In genomic region chr18:65753520-65753919, GRCh38 we compare ENCODE assay signal across 8 cellular contexts. TPM values are rescaled to one million over a fixed set of nuclear protein-coding genes. Genes with fewer than 3 reads are reported as not detected.
A peak's percentile ranks its signal among the peaks of the same experiment; 100 is the strongest.
DNase-seq lines count a peak whose midpoint lies in the region; ATAC-seq and TF ChIP-seq lines count a peak whose summit lies in the region.

No MANE protein-coding gene starts in this region.

- H3K4me3 ChIP-seq in GM12864 (ENCODE audit: low read depth, low read length) (no peak overlapping the region), LNCaP clone FGC (ENCODE audit: low read depth, low read length) (no peak overlapping the region), PC-9 (no peak overlapping the region), iPS DF 6.9 (ENCODE audit: low read length) (no peak overlapping the region), right cardiac atrium (ENCODE audit: low read length) (no peak overlapping the region)

- no peak overlapping the region for H3K4me2 ChIP-seq in PC-9

- H3F3A ChIP-seq in PC-9 (ENCODE audit: insufficient read depth, low read depth) = no peaks in the 10 kb centered on the region

- no peaks in the 10 kb centered on the region; the same call in 1 of the 2 replicates for H3K9me2 ChIP-seq in PC-9 (ENCODE audit: insufficient read depth)

- H3K27me3 ChIP-seq in PC-9 (ENCODE audit: insufficient read depth, low read depth) (no peaks in the 10 kb centered on the region), iPS DF 6.9 (ENCODE audit: control insufficient read depth, insufficient read depth, low read length) (peaks cover 8% of the 10 kb centered on the region; the same call in 1 of the 2 replicates), right cardiac atrium (ENCODE audit: control insufficient read depth, insufficient read depth) (peaks cover 2% of the 10 kb centered on the region)

- TF ChIP-seq CTCF in GM12864 (IDR thresholded peaks at IDR 0.05; ENCODE audit: low read depth, low read length, missing control alignments) (peak; percentile 35), LNCaP clone FGC (IDR thresholded peaks at IDR 0.05; ENCODE audit: control insufficient read depth, extremely low read depth, insufficient read depth) (peak; percentile 71), PC-9 (conservative IDR thresholded peaks at IDR 0.05) (peak; percentile 56; the same call in 1 of the 2 replicates)

- no peaks in the 10 kb centered on the region for H4K20me1 ChIP-seq in PC-9 (ENCODE audit: insufficient read depth)

- H3K4me1 ChIP-seq in PC-9 (replicated peaks; ENCODE audit: insufficient read depth) (no peaks in the 10 kb centered on the region), iPS DF 6.9 (ENCODE audit: control insufficient read depth, insufficient read depth, low read length) (no peaks in the 10 kb centered on the region), right cardiac atrium (ENCODE audit: control insufficient read depth, insufficient read depth, low read length) (no peaks in the 10 kb centered on the region)

- no peak overlapping the region for H3K27ac ChIP-seq in PC-9
- no peak overlapping the region for H3K27ac ChIP-seq in iPS DF 6.9 (ENCODE audit: low read length)
- no peak overlapping the region for H3K27ac ChIP-seq in right cardiac atrium (ENCODE audit: low read length)

- no TSS peak for BruUV-seq in PC-9 (replicated peaks; lab: Mats Ljungman, UMichigan)

- H2AFZ ChIP-seq in PC-9 = no peak overlapping the region

- H3K36me3 ChIP-seq in PC-9 (ENCODE audit: low read depth) (no peaks in the 10 kb centered on the region), iPS DF 6.9 (ENCODE audit: control insufficient read depth, insufficient read depth, low read length) (no peaks in the 10 kb centered on the region)

- no CpG with 5 or more reads among the region's 2 CpGs for WGBS in iPS DF 6.9 (ENCODE audit: insufficient coverage, insufficient read length)
- WGBS in right cardiac atrium = 3% methylated on average over 2 of the region's 2 CpGs

- ATAC-seq in right cardiac atrium = no peak

- H3K9me3 ChIP-seq in PC-9 (ENCODE audit: insufficient read depth, low read depth) = no peaks in the 10 kb centered on the region
- no peaks in the 10 kb centered on the region for H3K9me3 ChIP-seq in iPS DF 6.9 (ENCODE audit: control insufficient read depth, insufficient read depth, low read length)
- no peaks in the 10 kb centered on the region for H3K9me3 ChIP-seq in right cardiac atrium (ENCODE audit: control insufficient read depth, low read length)

- DNase-seq in GM12864 (ENCODE audit: low read depth) (no peak), LNCaP clone FGC (ENCODE audit: low read depth) (peak; percentile 53), PC-9 (no peak), iPS DF 6.9 (ENCODE audit: low read depth, low spot score) (peak; percentile 55), ureter (ENCODE audit: low spot score) (no peak), right cardiac atrium (no peak), DMS153 treated with DMSO at 0.1 percent for 48 hours (lab: John Stamatoyannopoulos, UW; ENCODE audit: unreplicated experiment) (no peak)
- DNase-seq in stimulated activated CD8-positive, alpha-beta memory T cell treated with anti-CD3 and anti-CD28 coated beads, Interleukin-4, amount 100 ng/mL, for 48 hours = no peak

- no peaks in the 10 kb centered on the region for H3K79me2 ChIP-seq in PC-9 (ENCODE audit: low read depth)

- CTCF ChIA-PET in PC-9 (lab: Charles Lee) = no interaction called here

- intact Hi-C loops in PC-9 (cut with micrococcal nuclease; ENCODE audit: unreplicated experiment) = no loop called here
- intact Hi-C loops in right cardiac atrium (cut with DNase I) = no loop called here

- POLR2A ChIA-PET in PC-9 (lab: Charles Lee; ENCODE audit: unreplicated experiment) = no interaction called here

RNA-seq across cellular contexts. Expression of gene CDH7, which starts 2.7 kb away (rescaled TPM):
- not detected in 2 replicates for total RNA-seq in PC-9 (2021)
- not detected for total RNA-seq in ureter
- total RNA-seq in right cardiac atrium = under 1 TPM in 3 of 4 donors, not detected in 1; 0.12 to 0.23 (median 0.20) TPM
- polyA plus RNA-seq in right cardiac atrium = 0.07 TPM

Comparison
In these comparisons a context has a peak if more than half of its experiments do, and no peak if none do; other contexts are left out.
1. DNase-seq: peak in LNCaP clone FGC (single experiment) and iPS DF 6.9 (single experiment); none in GM12864 (single experiment), PC-9 (0 of 2), ureter (single experiment), right cardiac atrium (0 of 3), stimulated activated CD8-positive, alpha-beta memory T cell treated with anti-CD3 and anti-CD28 coated beads, Interleukin-4, amount 100 ng/mL, for 48 hours (single experiment) and DMS153 treated with DMSO at 0.1 percent for 48 hours (single experiment).
2. Peak in every context shown above with its lines, with median percentiles within 50 percentile points of each other: CTCF ChIP-seq.